ENCODE assay signal across 11 cellular contexts in the genomic region with DNA sequence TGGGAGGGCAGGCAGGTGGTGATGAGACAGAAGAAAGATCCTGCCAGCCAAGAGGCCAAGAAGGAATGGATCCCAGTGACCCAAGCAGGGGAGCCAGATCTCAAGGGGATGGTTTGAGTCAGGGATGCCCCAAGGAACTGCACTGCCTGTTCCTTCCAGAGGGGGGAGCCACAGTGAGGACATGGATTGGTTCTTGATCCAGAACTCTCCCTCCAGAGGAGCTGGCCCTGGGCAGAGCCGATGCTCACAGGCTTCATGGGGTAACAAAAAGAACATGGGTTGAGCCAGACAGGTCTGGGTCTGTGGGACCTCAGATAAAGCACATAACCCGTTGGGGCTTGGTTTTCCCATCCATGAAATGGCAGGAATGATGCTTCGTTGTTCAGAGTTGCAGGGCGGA. TPM values are rescaled to one million over a fixed set of nuclear protein-coding genes. Genes with fewer than 3 reads are reported as not detected.
DNase-seq lines count a peak whose midpoint lies in the region; ATAC-seq and TF ChIP-seq lines count a peak whose summit lies in the region.
"Had no signal": no experiment of that assay in that cellular context is flagged by ENCODE, and none has a peak within 500 bp of the region (broad histone marks: within the 10 kb centered on the region; RNA-seq: fewer than 3 reads in every experiment).

No MANE protein-coding gene starts in this region.

- H3K4ac ChIP-seq in mesendoderm (ENCODE audit: low read depth, low read length), result no peak overlapping the region

- no peak overlapping the region for H2BK5ac ChIP-seq in mesendoderm (ENCODE audit: low read length)

- H3K27ac ChIP-seq in mesendoderm (ENCODE audit: low read depth, low read length) (no peak overlapping the region), esophagus squamous epithelium (no peak overlapping the region)

- H3K4me1 ChIP-seq in mesendoderm (ENCODE audit: control insufficient read depth, low read depth, low read length) (no peaks in the 10 kb centered on the region), esophagus squamous epithelium (peaks cover 6 to 17% (median 9%) of the 10 kb centered on the region in 3 donors)

- H3K4me1 Mint-ChIP-seq in WTC11, result peaks cover 16% of the 10 kb centered on the region

- H3K9me3 ChIP-seq in esophagus squamous epithelium, result no peaks in the 10 kb centered on the region
- H3K9me3 ChIP-seq: HAP-1 had no signal

- ATAC-seq in WTC11, result peak; percentile 25

- in situ Hi-C loops in GM13976 (cut with MboI; ENCODE audit: low sequenced_read_pairs, unreplicated experiment), result no loop called here

- H2AK5ac ChIP-seq in mesendoderm (ENCODE audit: low read length), result no peak overlapping the region

- H3K4me3 ChIP-seq in mesendoderm (ENCODE audit: low read length) (no peak overlapping the region), esophagus squamous epithelium (no peak overlapping the region)
- H3K4me3 ChIP-seq: HAP-1 had no signal

- H3K4me2 ChIP-seq in mesendoderm (ENCODE audit: low read length), result no peak overlapping the region

- intact Hi-C loops in esophagus squamous epithelium (cut with DNase I), result no loop called here

- H3K9me3 Mint-ChIP-seq in WTC11, result no peaks in the 10 kb centered on the region

- H3K27me3 ChIP-seq in mesendoderm (ENCODE audit: insufficient read depth, low read length, poor library complexity) (no peaks in the 10 kb centered on the region), esophagus squamous epithelium (peaks cover 0 to 44% (median 6%) of the 10 kb centered on the region in 4 donors)

- H3K79me1 ChIP-seq in mesendoderm (ENCODE audit: low read length), result no peaks in the 10 kb centered on the region

- no CpG with 5 or more reads among the region's 4 CpGs for WGBS in mesendoderm (ENCODE audit: extremely low coverage, insufficient coverage, low lambda C conversion rate)
- 71 to 80% methylated on average over 3 to 4 of the region's 4 CpGs for WGBS in esophagus squamous epithelium, 2 donors

- no peak overlapping the region for H3K9ac ChIP-seq in mesendoderm (ENCODE audit: low read length)

- POLR2A ChIA-PET in WTC11 (lab: Charles Lee), result interaction anchor here (1.0 kb wide), 1 partner anchor 167 kb away, joined by 3 read pairs; no protein-coding TSS in a partner anchor

- no peak overlapping the region for H2BK15ac ChIP-seq in mesendoderm (replicated peaks; ENCODE audit: low read depth)

- H3K27me3 Mint-ChIP-seq in WTC11 (ENCODE audit: low read depth), result peaks cover 25% of the 10 kb centered on the region

- TF ChIP-seq POLR2A in esophagus squamous epithelium (IDR thresholded peaks at IDR 0.05), result no peak

- no peak overlapping the region for H2BK120ac ChIP-seq in mesendoderm (ENCODE audit: low read depth, low read length)

- H3K36me3 Mint-ChIP-seq in WTC11, result no peaks in the 10 kb centered on the region

- H3K56ac ChIP-seq in mesendoderm (ENCODE audit: low read length), result no peak overlapping the region

- H3K27ac Mint-ChIP-seq in WTC11, result no peak overlapping the region

- H3K4me3 Mint-ChIP-seq in WTC11, result no peak overlapping the region

- H3K23ac ChIP-seq in mesendoderm (ENCODE audit: low read length), result no peak overlapping the region

- CTCF ChIA-PET in WTC11 (lab: Charles Lee), result interaction anchor here (0.6 to 2.0 kb wide), 27 partner anchors 8 to 1162 kb away, joined by 3 to 17 read pairs (median 4); partner anchors contain the start of genes ADCK2 and KLRG2

- no peak overlapping the region for H3K18ac ChIP-seq in mesendoderm (ENCODE audit: low read length)

- H4K8ac ChIP-seq in mesendoderm (ENCODE audit: low read depth, low read length), result no peak overlapping the region

- H3K79me2 ChIP-seq in mesendoderm (ENCODE audit: control insufficient read depth, insufficient read depth, low read length), result no peaks in the 10 kb centered on the region

- no peaks in the 10 kb centered on the region for H3K36me3 ChIP-seq in mesendoderm (ENCODE audit: control insufficient read depth, insufficient read depth, low read length)
- no peaks in the 10 kb centered on the region for H3K36me3 ChIP-seq in esophagus squamous epithelium
- H3K36me3 ChIP-seq: HAP-1 had no signal

- peak; percentile 25 for DNase-seq in NCI-H2227 (lab: John Stamatoyannopoulos, UW; ENCODE audit: unreplicated experiment)
- DNase-seq in NCI-H2227 treated with DMSO at 0.1 percent for 48 hours (lab: John Stamatoyannopoulos, UW), result no peak
- DNase-seq in GM13976 (ENCODE audit: low spot score), result no peak
- DNase-seq in WTC11 (ENCODE audit: low spot score), result peak; percentile 84
- DNase-seq in mesendoderm, result peak; percentile 63
- no peak for DNase-seq in esophagus squamous epithelium (lab: John Stamatoyannopoulos, UW)
- DNase-seq in retina, result no peak
- no peak for DNase-seq in GM03348 (ENCODE audit: low spot score)
- DNase-seq: AML-193, NCI-H2171 had no signal

- TF ChIP-seq CTCF in GM13976 (IDR thresholded peaks at IDR 0.05; ENCODE audit: borderline replicate concordance, control extremely low read depth, extremely low read depth, insufficient read depth, missing control alignments) (peak; percentile 6), WTC11 (IDR thresholded peaks at IDR 0.05) (peak; percentile 69), esophagus squamous epithelium (IDR thresholded peaks at IDR 0.05) (peak in 2 of 6 experiments; percentile 7 to 35)

- no peak overlapping the region for H4K5ac ChIP-seq in mesendoderm (ENCODE audit: low read length)

TF ChIP-seq in WTC11, 78 proteins besides CTCF, POLR2A, EP300 and RAD21 (continues in another document):
- no peak for TF ChIP-seq ZNF423 (CRISPR knock-in tag; IDR thresholded peaks at IDR 0.05)
- TF ChIP-seq ESRRA (CRISPR knock-in tag; IDR thresholded peaks at IDR 0.05; ENCODE audit: borderline replicate concordance), result no peak
- no peak for TF ChIP-seq MXD4 (CRISPR knock-in tag; IDR thresholded peaks at IDR 0.05; ENCODE audit: borderline replicate concordance)
- no peak for TF ChIP-seq IRF2 (CRISPR knock-in tag; IDR thresholded peaks at IDR 0.05; ENCODE audit: borderline replicate concordance, low read depth)
- TF ChIP-seq ETV6 (CRISPR knock-in tag; IDR thresholded peaks at IDR 0.05), result no peak
- no peak for TF ChIP-seq ZNF396 (CRISPR knock-in tag; IDR thresholded peaks at IDR 0.05; ENCODE audit: borderline replicate concordance)
- no peak for TF ChIP-seq FOXP1 (CRISPR knock-in tag; IDR thresholded peaks at IDR 0.05; ENCODE audit: borderline replicate concordance)
- TF ChIP-seq NFATC4 (CRISPR knock-in tag; IDR thresholded peaks at IDR 0.05), result no peak
- TF ChIP-seq ELF4 (CRISPR knock-in tag; IDR thresholded peaks at IDR 0.05; ENCODE audit: low read depth), result no peak
- TF ChIP-seq FOXJ3 (CRISPR knock-in tag; IDR thresholded peaks at IDR 0.05; ENCODE audit: borderline replicate concordance), result no peak
- TF ChIP-seq, protein P1, sequence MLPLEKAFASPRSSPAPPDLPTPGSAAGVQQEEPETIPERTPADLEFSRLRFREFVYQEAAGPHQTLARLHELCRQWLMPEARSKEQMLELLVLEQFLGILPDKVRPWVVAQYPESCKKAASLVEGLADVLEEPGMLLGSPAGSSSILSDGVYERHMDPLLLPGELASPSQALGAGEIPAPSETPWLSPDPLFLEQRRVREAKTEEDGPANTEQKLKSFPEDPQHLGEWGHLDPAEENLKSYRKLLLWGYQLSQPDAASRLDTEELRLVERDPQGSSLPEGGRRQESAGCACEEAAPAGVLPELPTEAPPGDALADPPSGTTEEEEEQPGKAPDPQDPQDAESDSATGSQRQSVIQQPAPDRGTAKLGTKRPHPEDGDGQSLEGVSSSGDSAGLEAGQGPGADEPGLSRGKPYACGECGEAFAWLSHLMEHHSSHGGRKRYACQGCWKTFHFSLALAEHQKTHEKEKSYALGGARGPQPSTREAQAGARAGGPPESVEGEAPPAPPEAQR (CRISPR knock-in tag; IDR thresholded peaks at IDR 0.05), result no peak
- TF ChIP-seq SMAD3 (CRISPR knock-in tag; IDR thresholded peaks at IDR 0.05; ENCODE audit: borderline replicate concordance), result no peak
- TF ChIP-seq AFF4 (CRISPR knock-in tag; IDR thresholded peaks at IDR 0.05; ENCODE audit: borderline replicate concordance), result no peak

RNA-seq across cellular contexts. Expression of gene DENND2A, which starts 4.6 kb away (rescaled TPM):
- total RNA-seq in WTC11 (2021) (10.0 to 13.6 TPM (median 12.7 TPM) in 3 replicates), esophagus squamous epithelium (10 to 100 TPM in 1 of 4 donors, 1 to 10 TPM in 2, under 1 TPM in 1; 0.92 to 11.1 (median 1.9) TPM)
- polyA plus RNA-seq in mesendoderm (2013, experiment 1 of 2), result 3.6 TPM
- polyA plus RNA-seq in mesendoderm (2013, experiment 2 of 2), result 4.0 TPM

RNA-seq across cellular contexts. Expression of gene ADCK2, which starts 27.6 kb away (rescaled TPM):
- total RNA-seq in WTC11 (2021) (10.1 to 12.7 TPM (median 12.0 TPM) in 3 replicates), esophagus squamous epithelium (10 to 100 TPM; 17.6 to 34.1 (median 21.6) TPM)
- 3.9 TPM for polyA plus RNA-seq in mesendoderm (2013, experiment 1 of 2)
- 3.9 TPM for polyA plus RNA-seq in mesendoderm (2013, experiment 2 of 2)

RNA-seq across cellular contexts. Expression of gene NDUFB2, which starts 51.3 kb away (rescaled TPM):
- total RNA-seq in WTC11 (2021) (152 to 170 TPM (median 162 TPM) in 3 replicates), esophagus squamous epithelium (100 to 1,000 TPM in 3 of 4 donors, 10 to 100 TPM in 1; 87.5 to 353 (median 340) TPM)
- 386 TPM for polyA plus RNA-seq in mesendoderm (2013, experiment 1 of 2)
- 383 TPM for polyA plus RNA-seq in mesendoderm (2013, experiment 2 of 2)

Comparison
In these comparisons a context has a peak if more than half of its experiments do, and no peak if none do; other contexts are left out.
1. DNase-seq: peak in NCI-H2227 (single experiment), WTC11 (single experiment) and mesendoderm (single experiment); none in NCI-H2227 treated with DMSO at 0.1 percent for 48 hours (single experiment), GM13976 (single experiment), esophagus squamous epithelium (single experiment), retina (single experiment) and GM03348 (single experiment).